ENCODE assay signal across 16 cellular contexts in genomic region chr18:28116461-28116860, GRCh38.
A peak's percentile ranks its signal among the peaks of the same experiment; 100 is the strongest.
DNase-seq lines count a peak whose midpoint lies in the region; ATAC-seq, FAIRE-seq and TF ChIP-seq lines count a peak whose summit lies in the region.
"Had no signal": no experiment of that assay in that cellular context is flagged by ENCODE, and none has a peak within 500 bp of the region (broad histone marks: within the 10 kb centered on the region; RNA-seq: fewer than 3 reads in every experiment).

No MANE protein-coding gene starts in this region.

- no peak for DNase-seq in D721Med (ENCODE audit: insufficient read length, low spot score)
- no peak for DNase-seq in RCC 7860 (ENCODE audit: low spot score)
- no peak for DNase-seq in endodermal cell
- DNase-seq in gastrocnemius medialis = no peak
- DNase-seq: CD4-positive, alpha-beta T cell; DMS53; H9; NCI-H187; NCI-H526 treated with DMSO at 0.1 percent for 48 hours; RPMI8226; SJCRH30 had no signal

- no peak for TF ChIP-seq POLR2A in gastrocnemius medialis (IDR thresholded peaks at IDR 0.05)

- no peak overlapping the region for H3K9ac ChIP-seq in endodermal cell (ENCODE audit: extremely low read depth, low read length, poor library complexity, severe bottlenecking)

- peaks cover 19% of the 10 kb centered on the region for H3K36me3 Mint-ChIP-seq in endodermal cell (ENCODE audit: low read depth)

- H3K4me1 ChIP-seq in endodermal cell (ENCODE audit: control insufficient read depth, insufficient read depth, low read length) (peaks cover 53% of the 10 kb centered on the region), mesodermal cell (ENCODE audit: control insufficient read depth, insufficient read depth, low read length, poor library complexity, severe bottlenecking) (peaks cover 64% of the 10 kb centered on the region), gastrocnemius medialis (no peaks in the 10 kb centered on the region)
- H3K4me1 ChIP-seq: SJCRH30 had no signal

- no peak overlapping the region for H3K27ac ChIP-seq in endodermal cell (ENCODE audit: low read depth, low read length)
- H3K27ac ChIP-seq in mesodermal cell (ENCODE audit: low read depth, low read length, severe bottlenecking) = peak overlapping the region; percentile 95
- H3K27ac ChIP-seq in gastrocnemius medialis = no peak overlapping the region
- H3K27ac ChIP-seq: SJCRH30 had no signal

- WGBS in endodermal cell (ENCODE audit: insufficient coverage in 1 of 2, insufficient read length in 1 of 2), 2 experiments = 100% methylated on average over 1 of the region's 1 CpG; no CpG with 5 or more reads in 1 of the 2 experiments
- WGBS in mesodermal cell (ENCODE audit: insufficient coverage in 2 of 2), 2 experiments = no CpG with 5 or more reads among the region's 1 CpG

- peak; percentile 51 for FAIRE-seq in D721Med (lab: Jason Lieb, UNC)
- peak; percentile 42 for FAIRE-seq in RCC 7860 (lab: Jason Lieb, UNC)
- FAIRE-seq: K562 had no signal

- in situ Hi-C loops in gastrocnemius medialis (cut with MboI; ENCODE audit: low sequenced_read_pairs in 4 of 4) = no loop called here

- intact Hi-C loops in gastrocnemius medialis (cut with DNase I; ENCODE audit: low total_unique reads) = no loop called here

- H3K4me3 ChIP-seq in endodermal cell (ENCODE audit: low read length) (peak overlapping the region; percentile 7), mesodermal cell (ENCODE audit: extremely low read depth, insufficient read depth, low read length, poor library complexity, severe bottlenecking) (no peak overlapping the region), gastrocnemius medialis (no peak overlapping the region)
- H3K4me3 ChIP-seq: K562, SJCRH30 had no signal

- H3K9me3 ChIP-seq in endodermal cell (ENCODE audit: control insufficient read depth, low read length) (no peaks in the 10 kb centered on the region), mesodermal cell (ENCODE audit: control insufficient read depth, low read length) (no peaks in the 10 kb centered on the region), gastrocnemius medialis (no peaks in the 10 kb centered on the region)
- H3K9me3 ChIP-seq: SJCRH30 had no signal

- TF ChIP-seq CTCF in D721Med (IDR thresholded peaks at IDR 0.05; ENCODE audit: insufficient read depth, missing control alignments) = no peak
- no peak for TF ChIP-seq CTCF in endodermal cell (conservative IDR thresholded peaks at IDR 0.05)
- no peak for TF ChIP-seq CTCF in gastrocnemius medialis (IDR thresholded peaks at IDR 0.05 in 4 of 5, conservative IDR thresholded peaks at IDR 0.05 in 1 of 5)

- H3K4me3 Mint-ChIP-seq in endodermal cell = no peak overlapping the region
- H3K4me3 Mint-ChIP-seq: B cell; CD4-positive, alpha-beta T cell; H9 had no signal

- H3K4me1 Mint-ChIP-seq in endodermal cell = peaks cover 85% of the 10 kb centered on the region
- H3K4me1 Mint-ChIP-seq: B cell had no signal

- no peaks in the 10 kb centered on the region for H3K27me3 Mint-ChIP-seq in endodermal cell (ENCODE audit: insufficient read depth)
- H3K27me3 Mint-ChIP-seq: B cell; CD4-positive, alpha-beta T cell had no signal

- H3K36me3 ChIP-seq in endodermal cell (ENCODE audit: control insufficient read depth, insufficient read depth, low read length) (peaks cover 80% of the 10 kb centered on the region), mesodermal cell (ENCODE audit: control insufficient read depth, insufficient read depth, low read length) (peaks cover 16% of the 10 kb centered on the region), gastrocnemius medialis (no peaks in the 10 kb centered on the region)
- H3K36me3 ChIP-seq: SJCRH30 had no signal

- H3K27me3 ChIP-seq in endodermal cell (ENCODE audit: control insufficient read depth, insufficient read depth, low read length, poor library complexity, severe bottlenecking) = no peaks in the 10 kb centered on the region
- H3K27me3 ChIP-seq in gastrocnemius medialis = no peaks in the 10 kb centered on the region
- H3K27me3 ChIP-seq: SJCRH30 had no signal

- no peaks in the 10 kb centered on the region for H3K9me3 Mint-ChIP-seq in endodermal cell
- H3K9me3 Mint-ChIP-seq: H9 had no signal

- ATAC-seq in GM21526 (IDR thresholded peaks at IDR 0.05; ENCODE audit: low FRiP score, unreplicated experiment) = no peak
- ATAC-seq in HG03520 (IDR thresholded peaks at IDR 0.05; ENCODE audit: unreplicated experiment) = no peak
- no peak for ATAC-seq in gastrocnemius medialis
- ATAC-seq: K562 had no signal

- H3K27ac Mint-ChIP-seq in endodermal cell = no peak overlapping the region
- H3K27ac Mint-ChIP-seq: B cell; CD4-positive, alpha-beta T cell; H9 had no signal
